Comparison of ENCODE assay signal across 11 cellular contexts in genomic region chr1:162697140-162697895, GRCh38.
A peak's percentile ranks its signal among the peaks of the same experiment; 100 is the strongest.
DNase-seq lines count a peak whose midpoint lies in the region; ATAC-seq and TF ChIP-seq lines count a peak whose summit lies in the region.
"Had no signal": no experiment of that assay in that cellular context is flagged by ENCODE, and none has a peak within 500 bp of the region (broad histone marks: within the 10 kb centered on the region; RNA-seq: fewer than 3 reads in every experiment).

No MANE protein-coding gene starts in this region.

- H3K4me1 ChIP-seq in ectodermal cell (ENCODE audit: control insufficient read depth, insufficient read depth, low read length) = peaks cover 33% of the 10 kb centered on the region

- no peaks in the 10 kb centered on the region for H3K27me3 ChIP-seq in ectodermal cell (ENCODE audit: control insufficient read depth, insufficient read depth, low read length, poor library complexity, severe bottlenecking)

- H3K9me3 ChIP-seq in ectodermal cell (ENCODE audit: control insufficient read depth, low read length) = no peaks in the 10 kb centered on the region

- ATAC-seq in HG02798 (IDR thresholded peaks at IDR 0.05; ENCODE audit: poor library complexity, unreplicated experiment) (peak; percentile 36), HG02885 (IDR thresholded peaks at IDR 0.05; ENCODE audit: poor library complexity, unreplicated experiment) (no peak)
- ATAC-seq: CD8-positive, alpha-beta T cell had no signal

- H3K27ac Mint-ChIP-seq in nephron progenitor cell = peak overlapping the region; percentile 99
- H3K27ac Mint-ChIP-seq in T-helper 2 cell treated with Interferon-gamma antibody and Interleukin-4, amounts not matched to agents 5 μg/mL and 100 μg/mL, for 36 hours = no peak overlapping the region
- H3K27ac Mint-ChIP-seq: CD8-positive, alpha-beta T cell; immature natural killer cell had no signal

- TF ChIP-seq CTCF in AG09319 (IDR thresholded peaks at IDR 0.05; ENCODE audit: low read depth, low read length) (no peak), nephron progenitor cell (IDR thresholded peaks at IDR 0.05) (no peak)

- DNase-seq in AG09319 (ENCODE audit: extremely low read depth, low read depth) (peak; percentile 54), nephron progenitor cell (no peak), putamen (ENCODE audit: low spot score) (no peak)
- DNase-seq in activated CD4-positive, alpha-beta T cell treated with anti-CD3 and anti-CD28 coated beads for 1 hour = no peak
- DNase-seq in T-helper 2 cell treated with Interferon-gamma antibody and Interleukin-4, amounts not matched to agents 5 μg/mL and 100 μg/mL, for 36 hours (ENCODE audit: low spot score) = no peak
- DNase-seq: CD8-positive, alpha-beta T cell; effector memory CD4-positive, alpha-beta T cell; immature natural killer cell had no signal

- H3K4me1 Mint-ChIP-seq in nephron progenitor cell = peaks cover 55% of the 10 kb centered on the region
- no peaks in the 10 kb centered on the region for H3K4me1 Mint-ChIP-seq in T-helper 2 cell treated with Interferon-gamma antibody and Interleukin-4, amounts not matched to agents 5 μg/mL and 100 μg/mL, for 36 hours (ENCODE audit: low read depth)
- H3K4me1 Mint-ChIP-seq: immature natural killer cell had no signal

- H3K4me3 Mint-ChIP-seq in nephron progenitor cell = peak overlapping the region; percentile 78
- no peak overlapping the region for H3K4me3 Mint-ChIP-seq in T-helper 2 cell treated with Interferon-gamma antibody and Interleukin-4, amounts not matched to agents 5 μg/mL and 100 μg/mL, for 36 hours
- H3K4me3 Mint-ChIP-seq: CD8-positive, alpha-beta T cell; immature natural killer cell had no signal

- 94 to 95% methylated on average over 6 of the region's 6 CpGs for WGBS in ectodermal cell, 2 experiments

- no peaks in the 10 kb centered on the region for H3K27me3 Mint-ChIP-seq in nephron progenitor cell (ENCODE audit: low read depth, poor library complexity)
- H3K27me3 Mint-ChIP-seq in T-helper 2 cell treated with Interferon-gamma antibody and Interleukin-4, amounts not matched to agents 5 μg/mL and 100 μg/mL, for 36 hours (ENCODE audit: low read depth) = peaks cover 10% of the 10 kb centered on the region

- no peaks in the 10 kb centered on the region for H3K36me3 ChIP-seq in ectodermal cell (ENCODE audit: control insufficient read depth, insufficient read depth, low read length)

- no peak overlapping the region for H3K4me3 ChIP-seq in ectodermal cell (ENCODE audit: insufficient read depth, low read depth, low read length)

- H3K36me3 Mint-ChIP-seq in nephron progenitor cell (ENCODE audit: low read depth) = no peaks in the 10 kb centered on the region
- no peaks in the 10 kb centered on the region for H3K36me3 Mint-ChIP-seq in T-helper 2 cell treated with Interferon-gamma antibody and Interleukin-4, amounts not matched to agents 5 μg/mL and 100 μg/mL, for 36 hours (ENCODE audit: low read depth)
- H3K36me3 Mint-ChIP-seq: CD8-positive, alpha-beta T cell; immature natural killer cell had no signal

- H3K27ac ChIP-seq in ectodermal cell (ENCODE audit: insufficient read depth, low read depth, low read length, poor library complexity, severe bottlenecking) = peak overlapping the region; percentile 76

- no peaks in the 10 kb centered on the region for H3K9me3 Mint-ChIP-seq in nephron progenitor cell
- H3K9me3 Mint-ChIP-seq in T-helper 2 cell treated with Interferon-gamma antibody and Interleukin-4, amounts not matched to agents 5 μg/mL and 100 μg/mL, for 36 hours = no peaks in the 10 kb centered on the region
- H3K9me3 Mint-ChIP-seq: CD8-positive, alpha-beta T cell; immature natural killer cell had no signal
